ENCODE assay signal across 33 cellular contexts in genomic region chr14:74309125-74309654, GRCh38. TPM values are rescaled to one million over a fixed set of nuclear protein-coding genes. Genes with fewer than 3 reads are reported as not detected.
"Had no signal": no experiment of that assay in that cellular context is flagged by ENCODE, and none has a peak within 500 bp of the region (broad histone marks: within the 10 kb centered on the region; RNA-seq: fewer than 3 reads in every experiment).

No MANE protein-coding gene starts in this region.

- H3K27me3 ChIP-seq: adrenal gland, body of pancreas, colonic mucosa, dorsolateral prefrontal cortex, gastrocnemius medialis, pancreas, vagina had no signal

- H3K27ac Mint-ChIP-seq: activated B cell treated with CpG ODN at 0.5 μM for 24 hours; activated CD8-positive, alpha-beta T cell treated with anti-CD3 and anti-CD28 coated beads for 36 hours; activated naive CD8-positive, alpha-beta T cell treated with anti-CD3 and anti-CD28 coated beads for 36 hours; stimulated activated naive CD8-positive, alpha-beta T cell treated with anti-CD3 and anti-CD28 coated beads, Interleukin-15, Interleukin-2, amounts not matched to agents 100 ng/mL and 50 ng/mL, for 24 hours; T-helper 2 cell treated with Interferon-gamma antibody and Interleukin-4, amounts not matched to agents 5 μg/mL and 100 μg/mL, for 36 hours; type B pancreatic cell had no signal

- ATAC-seq: activated CD8-positive, alpha-beta T cell treated with anti-CD3 and anti-CD28 coated beads for 36 hours; body of pancreas; gastrocnemius medialis; left cardiac atrium; naive thymus-derived CD8-positive, alpha-beta T cell; pancreas; sciatic nerve had no signal

- H3K27me3 Mint-ChIP-seq: activated B cell treated with CpG ODN at 0.5 μM for 24 hours; activated CD8-positive, alpha-beta T cell treated with anti-CD3 and anti-CD28 coated beads for 36 hours; activated naive CD8-positive, alpha-beta T cell treated with anti-CD3 and anti-CD28 coated beads for 36 hours; naive thymus-derived CD8-positive, alpha-beta T cell; stimulated activated naive CD8-positive, alpha-beta T cell treated with anti-CD3 and anti-CD28 coated beads, Interleukin-15, Interleukin-2, amounts not matched to agents 100 ng/mL and 50 ng/mL, for 24 hours; type B pancreatic cell had no signal

- H3K4me3 ChIP-seq: adrenal gland, body of pancreas, colonic mucosa, dorsolateral prefrontal cortex, gastrocnemius medialis, pancreas, prostate gland, skin epidermis, vagina had no signal

- DNase-seq: activated B cell treated with CpG ODN at 0.5 μM for 24 hours; activated CD4-positive, alpha-beta T cell treated with anti-CD3 and anti-CD28 coated beads, Interleukin-2, amount 50 U/mL, for 1 hour; activated CD8-positive, alpha-beta T cell treated with anti-CD3 and anti-CD28 coated beads for 36 hours; activated naive CD4-positive, alpha-beta T cell; activated naive CD8-positive, alpha-beta T cell treated with anti-CD3 and anti-CD28 coated beads for 36 hours; activated T-cell treated with anti-CD3 and anti-CD28 coated beads, Interleukin-2, amount 50 U/mL, for 48 hours; adrenal gland; aorta; body of pancreas; colonic mucosa; dorsolateral prefrontal cortex; effector memory CD4-positive, alpha-beta T cell; gastrocnemius medialis; glutamatergic neuron; left cardiac atrium; naive thymus-derived CD8-positive, alpha-beta T cell; nucleus accumbens; pancreas; retina; stimulated activated CD4-positive, alpha-beta T cell treated with anti-CD3 and anti-CD28 coated beads, Interleukin-12 subunit alpha, Interleukin-12 subunit beta, amount 100 ng/mL, for 4 hours; stimulated activated CD4-positive, alpha-beta T cell treated with anti-CD3 and anti-CD28 coated beads, Interleukin-4, amount 100 ng/mL, for 1 hour had no signal

- H3K36me3 Mint-ChIP-seq: activated naive CD8-positive, alpha-beta T cell treated with anti-CD3 and anti-CD28 coated beads for 36 hours; naive thymus-derived CD8-positive, alpha-beta T cell; type B pancreatic cell had no signal

- H3K4me3 Mint-ChIP-seq: activated B cell treated with CpG ODN at 0.5 μM for 24 hours; activated CD8-positive, alpha-beta T cell treated with anti-CD3 and anti-CD28 coated beads for 36 hours; activated naive CD8-positive, alpha-beta T cell treated with anti-CD3 and anti-CD28 coated beads for 36 hours; naive thymus-derived CD8-positive, alpha-beta T cell; neural crest cell; stimulated activated naive CD8-positive, alpha-beta T cell treated with anti-CD3 and anti-CD28 coated beads, Interleukin-15, Interleukin-2, amounts not matched to agents 100 ng/mL and 50 ng/mL, for 24 hours; T-helper 2 cell treated with Interferon-gamma antibody and Interleukin-4, amounts not matched to agents 5 μg/mL and 100 μg/mL, for 36 hours; type B pancreatic cell had no signal

- H3K4me1 ChIP-seq: adrenal gland, body of pancreas, colonic mucosa, gastrocnemius medialis, pancreas, prostate gland, vagina had no signal

- H3K27ac ChIP-seq: adrenal gland, body of pancreas, colonic mucosa, dorsolateral prefrontal cortex, gastrocnemius medialis, pancreas, prostate gland, skin epidermis, vagina had no signal

- H3K9me3 Mint-ChIP-seq: activated B cell treated with CpG ODN at 0.5 μM for 24 hours; activated CD8-positive, alpha-beta T cell treated with anti-CD3 and anti-CD28 coated beads for 36 hours; activated naive CD8-positive, alpha-beta T cell treated with anti-CD3 and anti-CD28 coated beads for 36 hours; naive thymus-derived CD8-positive, alpha-beta T cell; neural crest cell; stimulated activated naive CD8-positive, alpha-beta T cell treated with anti-CD3 and anti-CD28 coated beads, Interleukin-15, Interleukin-2, amounts not matched to agents 100 ng/mL and 50 ng/mL, for 24 hours; T-helper 2 cell treated with Interferon-gamma antibody and Interleukin-4, amounts not matched to agents 5 μg/mL and 100 μg/mL, for 36 hours; type B pancreatic cell had no signal

- H3K36me3 ChIP-seq: adrenal gland, colonic mucosa, gastrocnemius medialis, pancreas, prostate gland, vagina had no signal

- H3K4me1 Mint-ChIP-seq: activated B cell treated with CpG ODN at 0.5 μM for 24 hours; activated naive CD8-positive, alpha-beta T cell treated with anti-CD3 and anti-CD28 coated beads for 36 hours; neural crest cell had no signal

- H3K9me3 ChIP-seq: adrenal gland, body of pancreas, colonic mucosa, gastrocnemius medialis, pancreas, prostate gland, vagina had no signal

RNA-seq across cellular contexts. Expression of gene VRTN, which starts 39.1 kb away (rescaled TPM):
- total RNA-seq: activated B cell treated with CpG ODN at 0.5 μM for 24 hours; activated CD8-positive, alpha-beta T cell treated with anti-CD3 and anti-CD28 coated beads for 36 hours; activated naive CD8-positive, alpha-beta T cell treated with anti-CD3 and anti-CD28 coated beads for 36 hours; aorta; body of pancreas; dorsolateral prefrontal cortex; epithelial cell of proximal tubule; gastrocnemius medialis; left cardiac atrium; liver; naive thymus-derived CD8-positive, alpha-beta T cell; neural crest cell; sciatic nerve; subcutaneous adipose tissue; vagina had no signal
- polyA plus RNA-seq: adrenal gland; aorta; keratinocyte; liver; naive thymus-derived CD8-positive, alpha-beta T cell had no signal
